In genomic region chr2:222310747-222311320, GRCh38 we compare ENCODE assay signal across 29 cellular contexts. TPM values are rescaled to one million over a fixed set of nuclear protein-coding genes. Genes with fewer than 3 reads are reported as not detected.
"Had no signal": no experiment of that assay in that cellular context is flagged by ENCODE, and none has a peak within 500 bp of the region (broad histone marks: within the 10 kb centered on the region; RNA-seq: fewer than 3 reads in every experiment).

No MANE protein-coding gene starts in this region.

- H3K27ac ChIP-seq: adrenal gland, colonic mucosa, dorsolateral prefrontal cortex, esophagus muscularis mucosa, hepatocyte, left ventricle myocardium inferior, pancreas, psoas muscle, stomach, suprapubic skin, tibial nerve, WERI-Rb-1 had no signal

- H2AFZ ChIP-seq: hepatocyte had no signal

- H3K4me2 ChIP-seq: hepatocyte had no signal

- H3K36me3 Mint-ChIP-seq: activated naive CD8-positive, alpha-beta T cell; mesothelial cell of epicardium had no signal

- H3K27ac Mint-ChIP-seq: activated naive CD8-positive, alpha-beta T cell; activated T-helper 1 cell treated with anti-CD3 and anti-CD28 coated beads, Interleukin-12 subunit alpha, Interleukin-12 subunit beta, Interleukin-2, Interleukin-4 antibody, amounts not matched to agents 30 ng/mL and 10 ng/mL and 1 ng/mL, durations not matched to agents 14 hours and 24 hours and 36 hours; effector memory CD8-positive, alpha-beta T cell; mesothelial cell of epicardium; naive thymus-derived CD8-positive, alpha-beta T cell; stimulated activated effector memory CD8-positive, alpha-beta T cell treated with anti-CD3 and anti-CD28 coated beads, Interleukin-12 subunit alpha, Interleukin-12 subunit beta, amount 100 ng/mL, for 72 hours had no signal

- H3K4me1 ChIP-seq: psoas muscle had no signal

- H3K79me2 ChIP-seq: hepatocyte had no signal

- H3K9me3 Mint-ChIP-seq: activated T-helper 1 cell treated with anti-CD3 and anti-CD28 coated beads, Interleukin-12 subunit alpha, Interleukin-12 subunit beta, Interleukin-2, Interleukin-4 antibody, amounts not matched to agents 30 ng/mL and 10 ng/mL and 1 ng/mL, durations not matched to agents 14 hours and 24 hours and 36 hours; mesothelial cell of epicardium had no signal

- H3K4me3 ChIP-seq: adrenal gland, colonic mucosa, dorsolateral prefrontal cortex, esophagus muscularis mucosa, hepatocyte, left ventricle myocardium inferior, pancreas, psoas muscle, stomach, suprapubic skin, tibial nerve had no signal

- H3K36me3 ChIP-seq: adrenal gland, colonic mucosa, esophagus muscularis mucosa, left ventricle myocardium inferior, pancreas, stomach, suprapubic skin, tibial nerve, WERI-Rb-1 had no signal

- ATAC-seq: effector memory CD8-positive, alpha-beta T cell; naive thymus-derived CD8-positive, alpha-beta T cell; pancreas; psoas muscle; stimulated activated effector memory CD8-positive, alpha-beta T cell treated with anti-CD3 and anti-CD28 coated beads, Interleukin-12 subunit alpha, Interleukin-12 subunit beta, amount 100 ng/mL, for 72 hours had no signal

- H3K9me3 ChIP-seq: adrenal gland, colonic mucosa, esophagus muscularis mucosa, left ventricle myocardium inferior, pancreas, psoas muscle, suprapubic skin, tibial nerve had no signal

- FAIRE-seq: bronchial epithelial cell, frontal cortex, pancreas, small intestine, TTC549, urothelium cell line had no signal

- H3K4me3 Mint-ChIP-seq: activated naive CD8-positive, alpha-beta T cell; activated T-helper 1 cell treated with anti-CD3 and anti-CD28 coated beads, Interleukin-12 subunit alpha, Interleukin-12 subunit beta, Interleukin-2, Interleukin-4 antibody, amounts not matched to agents 30 ng/mL and 10 ng/mL and 1 ng/mL, durations not matched to agents 14 hours and 24 hours and 36 hours; effector memory CD8-positive, alpha-beta T cell; mesothelial cell of epicardium; naive thymus-derived CD8-positive, alpha-beta T cell; stimulated activated effector memory CD8-positive, alpha-beta T cell treated with anti-CD3 and anti-CD28 coated beads, Interleukin-12 subunit alpha, Interleukin-12 subunit beta, amount 100 ng/mL, for 72 hours had no signal

- DNase-seq: activated CD4-positive, alpha-beta T cell treated with anti-CD3 and anti-CD28 coated beads, Interleukin-2, amount 50 U/mL, for 48 hours; activated CD4-positive, CD25-positive, alpha-beta regulatory T cell treated with anti-CD3 and anti-CD28 coated beads, Interleukin-2, amount 50 U/mL, for 72 hours; activated gamma-delta T cell treated with Interleukin-2 at 50 U/mL for 16 hours; adrenal gland; colonic mucosa; dorsolateral prefrontal cortex; effector memory CD8-positive, alpha-beta T cell; glutamatergic neuron; left ventricle myocardium inferior; naive thymus-derived CD8-positive, alpha-beta T cell; pancreas; psoas muscle; small intestine; stimulated activated CD4-positive, alpha-beta T cell treated with anti-CD3 and anti-CD28 coated beads, Interleukin-2, amount 100 ng/mL, for 24 hours; stomach; WERI-Rb-1 had no signal

RNA-seq across cellular contexts. Expression of gene PAX3, which starts 12.0 kb away (rescaled TPM):
- total RNA-seq: activated T-helper 1 cell treated with anti-CD3 and anti-CD28 coated beads, Interleukin-12 subunit alpha, Interleukin-12 subunit beta, Interleukin-2, Interleukin-4 antibody, amounts not matched to agents 30 ng/mL and 10 ng/mL and 1 ng/mL, durations not matched to agents 14 hours and 24 hours and 36 hours; adrenal gland; bronchial epithelial cell; esophagus muscularis mucosa; frontal cortex; hepatocyte; lung microvascular endothelial cell; naive thymus-derived CD8-positive, alpha-beta T cell; pancreas; stomach; tibial nerve had no signal
- polyA plus RNA-seq: adrenal gland; hepatocyte; naive thymus-derived CD8-positive, alpha-beta T cell; pancreas; small intestine; stomach had no signal
